1 cellular context compared by ENCODE assay signal in the genomic region with DNA sequence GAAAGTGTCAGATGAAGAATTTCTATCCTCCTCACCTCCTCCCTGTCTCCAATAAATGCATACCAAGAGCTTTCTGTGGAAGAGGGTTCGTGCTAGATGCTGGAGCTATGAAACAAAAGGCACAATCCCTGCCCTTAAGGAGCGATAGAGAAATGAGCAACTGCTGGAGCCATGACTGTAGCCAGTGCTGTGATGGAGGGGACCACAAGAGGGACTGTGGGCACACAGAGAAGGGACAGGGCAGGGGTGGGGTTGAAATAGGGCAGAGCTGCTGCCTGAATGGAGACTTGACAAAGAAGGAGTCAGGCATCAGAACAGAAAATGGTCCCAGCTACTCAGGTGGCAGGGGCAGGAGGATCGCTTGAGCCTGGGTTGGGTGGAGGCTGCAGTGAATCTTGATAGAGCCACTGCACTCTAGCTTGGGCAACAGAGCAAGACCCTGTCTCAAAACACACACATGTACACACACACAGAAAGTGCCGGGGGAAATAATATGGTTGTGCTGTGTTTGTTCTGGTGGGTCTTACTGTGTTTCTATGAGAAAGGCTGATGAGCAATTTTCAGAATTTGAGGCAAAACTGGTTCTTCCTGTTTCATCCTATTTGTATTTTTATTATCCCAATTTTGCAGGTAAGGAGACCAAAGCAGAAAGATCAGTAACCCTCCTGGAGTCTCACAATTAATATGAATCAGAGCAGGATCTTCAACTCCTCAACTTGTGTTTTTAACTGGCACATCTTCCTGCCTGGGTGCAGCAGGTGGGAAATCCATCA.
TF ChIP-seq lines count a peak whose summit lies in the region.

No MANE protein-coding gene starts in this region.

TF ChIP-seq in IMR-90, 13 proteins besides CTCF, POLR2A, EP300 and RAD21:
- TF ChIP-seq CHD1 (IDR thresholded peaks at IDR 0.05; ENCODE audit: low read depth, low read length) (no peak), USF2 (IDR thresholded peaks at IDR 0.05; ENCODE audit: low read depth, low read length) (no peak), RFX5 (IDR thresholded peaks at IDR 0.05; ENCODE audit: low read depth, low read length) (no peak), NFE2L2 (IDR thresholded peaks at IDR 0.05; ENCODE audit: low read depth, low read length) (no peak), FOS (IDR thresholded peaks at IDR 0.05; ENCODE audit: low read depth, low read length) (no peak), MXI1 (IDR thresholded peaks at IDR 0.05; ENCODE audit: borderline replicate concordance, low read depth, low read length) (no peak), CEBPB (IDR thresholded peaks at IDR 0.05; ENCODE audit: low read depth, low read length) (no peak), BHLHE40 (IDR thresholded peaks at IDR 0.05; ENCODE audit: low read depth, low read length) (no peak), MAZ (IDR thresholded peaks at IDR 0.05; ENCODE audit: borderline replicate concordance, low read depth, low read length) (no peak), SMC3 (IDR thresholded peaks at IDR 0.05; ENCODE audit: low read depth, low read length) (no peak), RCOR1 (IDR thresholded peaks at IDR 0.05; ENCODE audit: insufficient replicate concordance, low read length) (no peak)
